ENCODE assay signal across 26 cellular contexts in the genomic region with DNA sequence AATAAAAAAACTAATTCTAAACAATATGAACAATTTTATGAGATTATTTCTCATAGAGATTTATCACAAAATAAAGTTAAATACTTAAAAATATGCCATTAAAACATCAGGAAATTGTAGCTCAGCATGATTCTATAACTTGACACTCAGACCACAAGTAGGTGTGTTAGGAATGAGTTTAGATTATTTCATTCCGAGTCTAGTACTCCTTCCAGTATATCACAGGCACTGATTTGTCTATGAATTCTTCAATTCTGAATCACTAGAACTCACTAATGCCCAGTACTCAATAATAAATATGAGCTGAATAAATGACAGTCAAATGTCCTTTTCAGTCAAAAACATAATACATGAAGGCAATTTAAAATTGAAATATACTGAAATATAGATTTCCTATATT. TPM values are rescaled to one million over a fixed set of nuclear protein-coding genes. Genes with fewer than 3 reads are reported as not detected.
DNase-seq lines count a peak whose midpoint lies in the region; FAIRE-seq and TF ChIP-seq lines count a peak whose summit lies in the region.
"Had no signal": no experiment of that assay in that cellular context is flagged by ENCODE, and none has a peak within 500 bp of the region (broad histone marks: within the 10 kb centered on the region; RNA-seq: fewer than 3 reads in every experiment).

No MANE protein-coding gene starts in this region.

- no peaks in the 10 kb centered on the region for H3K27me3 ChIP-seq in GM23248 (replicated peaks; ENCODE audit: insufficient read depth)
- H3K27me3 ChIP-seq: BE2C; BLaER1 treated with 17β-estradiol and CSF1 and Interleukin-3, amounts not matched to agents 10 nM and 100 nM had no signal

- FAIRE-seq in A204.1 (lab: Jason Lieb, UNC): peak; percentile 32
- no peak for FAIRE-seq in urothelium cell line (lab: Jason Lieb, UNC)
- FAIRE-seq: A549, GM12891, GM18507, H54 had no signal

- no peaks in the 10 kb centered on the region for H3K79me2 ChIP-seq in GM23248 (ENCODE audit: insufficient read depth)

- H3K9me2 ChIP-seq in GM23248 (ENCODE audit: insufficient read depth): no peaks in the 10 kb centered on the region

- no peak overlapping the region for H3K27ac ChIP-seq in GM23248
- H3K27ac ChIP-seq: 22Rv1; A549; BLaER1 treated with 17β-estradiol and CSF1 and Interleukin-3, amounts not matched to agents 10 nM and 100 nM had no signal

- no peaks in the 10 kb centered on the region for H3K9me3 Mint-ChIP-seq in activated CD4-positive, alpha-beta memory T cell treated with anti-CD3 and anti-CD28 coated beads for 36 hours
- H3K9me3 Mint-ChIP-seq: CD4-positive, alpha-beta T cell; CD8-positive, alpha-beta memory T cell; HFFc6 had no signal

- no peaks in the 10 kb centered on the region for H3K27me3 Mint-ChIP-seq in activated CD4-positive, alpha-beta memory T cell treated with anti-CD3 and anti-CD28 coated beads for 36 hours
- H3K27me3 Mint-ChIP-seq: CD4-positive, alpha-beta T cell; CD8-positive, alpha-beta memory T cell had no signal

- no peaks in the 10 kb centered on the region for H3K4me1 Mint-ChIP-seq in activated CD4-positive, alpha-beta memory T cell treated with anti-CD3 and anti-CD28 coated beads for 36 hours (ENCODE audit: low read depth)

- H3K9ac ChIP-seq in GM23248: no peak overlapping the region
- H3K9ac ChIP-seq: BLaER1 treated with 17β-estradiol and CSF1 and Interleukin-3, amounts not matched to agents 10 nM and 100 nM had no signal

- no peak overlapping the region for H2AFZ ChIP-seq in GM23248

- H3K9me3 ChIP-seq in GM23248 (ENCODE audit: low read depth): no peaks in the 10 kb centered on the region
- H3K9me3 ChIP-seq: BE2C; BLaER1 treated with 17β-estradiol and CSF1 and Interleukin-3, amounts not matched to agents 10 nM and 100 nM; HAP-1 had no signal

- no peak for TF ChIP-seq CTCF in choroid plexus epithelial cell (conservative IDR thresholded peaks at IDR 0.05; ENCODE audit: low read depth, low read length)

- no peaks in the 10 kb centered on the region for H4K20me1 ChIP-seq in GM23248 (ENCODE audit: insufficient read depth)

- POLR2A ChIA-PET in activated CD4-positive, alpha-beta memory T cell treated with anti-CD3 and anti-CD28 coated beads for 36 hours (lab: Charles Lee): no interaction called here

- peaks cover 56% of the 10 kb centered on the region for H3K36me3 Mint-ChIP-seq in activated CD4-positive, alpha-beta memory T cell treated with anti-CD3 and anti-CD28 coated beads for 36 hours

- no peak overlapping the region for H3K27ac Mint-ChIP-seq in activated CD4-positive, alpha-beta memory T cell treated with anti-CD3 and anti-CD28 coated beads for 36 hours
- H3K27ac Mint-ChIP-seq: CD14-positive monocyte; CD4-positive, alpha-beta T cell; CD8-positive, alpha-beta memory T cell; HFFc6 had no signal

- 26 to 41% methylated on average over 1 of the region's 1 CpG for WGBS in GM23248 (ENCODE audit: low coverage in 1 of 2, low lambda C conversion rate in 2 of 2, missing lambda C conversion rate in 2 of 2), 2 experiments

- H3K4me3 ChIP-seq in GM23248 (no peak overlapping the region), choroid plexus epithelial cell (ENCODE audit: low read depth, low read length) (no peak overlapping the region)
- H3K4me3 ChIP-seq: A549; BLaER1 treated with 17β-estradiol and CSF1 and Interleukin-3, amounts not matched to agents 10 nM and 100 nM; HAP-1 had no signal

- DNase-seq in GM23248 (peak; percentile 7), choroid plexus epithelial cell (ENCODE audit: low read depth) (peak; percentile 20), iris pigment epithelial cell (ENCODE audit: low read depth) (peak; percentile 52), COR-L47 (lab: John Stamatoyannopoulos, UW) (no peak), urothelium cell line (ENCODE audit: low spot score) (no peak)
- DNase-seq in activated CD4-positive, alpha-beta memory T cell treated with anti-CD3 and anti-CD28 coated beads for 36 hours: no peak
- DNase-seq: ACHN; AML-193; BE2C; Calu3; CD4-positive, alpha-beta T cell; CD8-positive, alpha-beta memory T cell; DMS53; DMS79 treated with DMSO at 0.1 percent for 48 hours; GDM1; GOT3; HFFc6 had no signal

- H3F3A ChIP-seq in GM23248 (ENCODE audit: insufficient read depth): no peaks in the 10 kb centered on the region

- H3K4me3 Mint-ChIP-seq in activated CD4-positive, alpha-beta memory T cell treated with anti-CD3 and anti-CD28 coated beads for 36 hours: no peak overlapping the region
- H3K4me3 Mint-ChIP-seq: CD14-positive monocyte; CD4-positive, alpha-beta T cell; CD8-positive, alpha-beta memory T cell; HFFc6 had no signal

- CTCF ChIA-PET in activated CD4-positive, alpha-beta memory T cell treated with anti-CD3 and anti-CD28 coated beads for 36 hours (lab: Charles Lee): interaction anchor here (0.9 kb wide), 1 partner anchor 10 kb away, joined by 3 read pairs; no protein-coding TSS in a partner anchor

- H3K4me1 ChIP-seq in GM23248 (ENCODE audit: insufficient read depth): peaks cover 8% of the 10 kb centered on the region
- H3K4me1 ChIP-seq: A549, BE2C, HAP-1 had no signal

- intact Hi-C loops in activated CD4-positive, alpha-beta memory T cell treated with anti-CD3 and anti-CD28 coated beads for 36 hours (cut with micrococcal nuclease): no loop called here

- no peak overlapping the region for H3K4me2 ChIP-seq in GM23248 (ENCODE audit: unreplicated experiment)
- H3K4me2 ChIP-seq: A549; BLaER1 treated with 17β-estradiol and CSF1 and Interleukin-3, amounts not matched to agents 10 nM and 100 nM had no signal

- peaks cover 71% of the 10 kb centered on the region for H3K36me3 ChIP-seq in GM23248 (ENCODE audit: low read depth)

- in situ Hi-C loops in GM23248 (cut with MboI): no loop called here

RNA-seq across cellular contexts. Expression of a gene that starts 22.2 kb away (rescaled TPM):
- 16.5 and 17.3 TPM in 2 replicates for total RNA-seq in GM23248 (2014; rRNA removed; shearing (Covaris generic))
- polyA plus RNA-seq in GM23248 (2016; fragmentation: Nextera tagmentation; extraction: Ambion mirVana): 6.3 and 6.6 TPM in 2 replicates
- 10 to 100 TPM; 25.5 to 31.2 TPM for total RNA-seq in activated CD4-positive, alpha-beta memory T cell treated with anti-CD3 and anti-CD28 coated beads for 36 hours

Comparison
In these comparisons a context has a peak if more than half of its experiments do, and no peak if none do; other contexts are left out.
1. DNase-seq: peak in GM23248 (single experiment), choroid plexus epithelial cell (single experiment) and iris pigment epithelial cell (single experiment); none in COR-L47 (single experiment), activated CD4-positive, alpha-beta memory T cell treated with anti-CD3 and anti-CD28 coated beads for 36 hours (single experiment) and urothelium cell line (single experiment).